8 cellular contexts compared by ENCODE assay signal in the genomic region with DNA sequence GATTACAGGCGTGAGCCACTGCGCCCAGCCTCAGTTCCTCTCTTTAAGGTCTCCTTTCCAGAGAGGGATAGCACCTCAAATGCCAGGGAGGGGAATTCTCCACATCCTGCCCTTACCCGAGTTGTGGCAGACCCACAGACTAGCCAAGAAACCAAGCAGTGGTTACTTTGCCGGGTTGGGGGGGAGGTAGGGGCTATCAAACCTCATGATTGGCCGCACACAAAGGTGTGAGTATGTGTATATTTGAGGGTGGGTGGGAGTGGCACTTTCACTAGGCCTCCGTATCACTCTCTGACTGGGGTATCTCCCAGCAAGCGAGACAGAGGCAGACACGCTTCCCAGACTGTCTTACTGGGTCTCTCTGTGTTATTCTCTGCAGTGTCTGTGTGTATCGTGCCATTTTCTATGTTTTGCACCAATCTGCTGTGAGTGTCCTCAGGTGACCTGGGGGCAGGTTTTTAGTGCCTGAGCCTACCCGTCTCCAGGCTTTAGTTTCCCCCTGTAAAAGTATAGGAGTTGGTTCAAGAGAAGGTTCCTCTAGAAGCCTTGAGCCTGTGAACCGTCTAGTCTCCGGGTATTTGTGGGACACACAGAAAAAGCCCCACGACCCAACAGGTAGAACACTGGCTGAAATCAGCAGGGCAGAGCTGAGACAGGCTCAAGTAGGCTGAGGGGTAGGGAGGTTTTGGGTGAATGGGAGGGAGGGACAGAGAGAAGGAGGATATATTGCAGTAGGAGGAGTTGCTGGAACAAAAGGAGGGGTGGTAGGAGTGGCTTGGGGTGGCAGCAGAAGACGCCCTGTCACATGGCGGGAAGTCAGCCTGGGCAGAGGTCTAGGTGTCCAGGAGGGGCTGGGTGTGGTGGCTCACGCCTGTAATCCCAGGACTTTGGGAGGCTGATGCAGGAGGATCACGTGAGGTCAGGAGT. TPM values are rescaled to one million over a fixed set of nuclear protein-coding genes. Genes with fewer than 3 reads are reported as not detected.
DNase-seq lines count a peak whose midpoint lies in the region; ATAC-seq and TF ChIP-seq lines count a peak whose summit lies in the region.

No MANE protein-coding gene starts in this region.

- H3K36me3 ChIP-seq in breast epithelium = no peaks in the 10 kb centered on the region
- peaks cover 2 to 8% of the 10 kb centered on the region in 2 donors for H3K36me3 ChIP-seq in mucosa of rectum (ENCODE audit: control insufficient read depth in 2 of 2, insufficient read depth in 2 of 2, low read length in 2 of 2)

- TF ChIP-seq POLR2A in breast epithelium (IDR thresholded peaks at IDR 0.05) = no peak

- intact Hi-C loops in breast epithelium (cut with DNase I; ENCODE audit: low total_unique reads) = no loop called here

- DNase-seq in GDM1 (lab: John Stamatoyannopoulos, UW) = peak; percentile 36
- peak; percentile 59 for DNase-seq in NCI-H187 treated with DMSO at 0.1 percent for 48 hours (lab: John Stamatoyannopoulos, UW)
- peak in 1 of 2 donors; percentile 70 for DNase-seq in breast epithelium (ENCODE audit: low spot score in 2 of 2)
- no peak for DNase-seq in HPDE6-E6E7 (ENCODE audit: extremely low spot score)
- DNase-seq in SK-N-DZ (ENCODE audit: low spot score) = no peak

- peak overlapping the region; percentile 54 to 69 for H3K9ac ChIP-seq in mucosa of rectum (ENCODE audit: low read depth in 1 of 2, low read length in 2 of 2)

- no peaks in the 10 kb centered on the region for H3K27me3 ChIP-seq in breast epithelium
- no peaks in the 10 kb centered on the region for H3K27me3 ChIP-seq in mucosa of rectum (ENCODE audit: control insufficient read depth in 2 of 2, insufficient read depth in 2 of 2, low read length in 2 of 2)

- peak overlapping the region; percentile 46 to 98 (median 57) for H3K4me3 ChIP-seq in breast epithelium
- H3K4me3 ChIP-seq in mucosa of rectum (ENCODE audit: low read length in 2 of 2) = peak overlapping the region in 1 of 2 donors; percentile 52

- no peak for TF ChIP-seq CTCF in breast epithelium (IDR thresholded peaks at IDR 0.05)

- peaks cover 49 to 85% of the 10 kb centered on the region in 2 donors for H3K4me1 ChIP-seq in breast epithelium
- peaks cover 88 to 98% of the 10 kb centered on the region in 2 donors for H3K4me1 ChIP-seq in mucosa of rectum (ENCODE audit: control insufficient read depth in 2 of 2, insufficient read depth in 2 of 2, low read length in 2 of 2)

- H3K27ac ChIP-seq in breast epithelium (peak overlapping the region; percentile 94 to 98), mucosa of rectum (ENCODE audit: low read depth in 2 of 2, low read length in 2 of 2) (peak overlapping the region; percentile 93 to 98)

- ATAC-seq in GM21576 (IDR thresholded peaks at IDR 0.05; ENCODE audit: unreplicated experiment) = no peak
- no peak for ATAC-seq in HG03469 (IDR thresholded peaks at IDR 0.05; ENCODE audit: unreplicated experiment)

- H3K9me3 ChIP-seq in breast epithelium = no peaks in the 10 kb centered on the region
- H3K9me3 ChIP-seq in mucosa of rectum (ENCODE audit: control insufficient read depth in 2 of 2, low read length in 2 of 2) = no peaks in the 10 kb centered on the region

RNA-seq across cellular contexts. Expression of a gene that starts 10.3 kb away (rescaled TPM):
- total RNA-seq in breast epithelium = 100 to 1,000 TPM; 292 to 367 (median 319) TPM
- polyA plus RNA-seq in SK-N-DZ (2014; cell fraction: cytosol; rRNA removed) = 18.7 and 26.6 TPM in 2 replicates
- polyA plus RNA-seq in SK-N-DZ (2014; cell fraction: nucleus; rRNA removed) = 41.9 and 45.0 TPM in 2 replicates

RNA-seq across cellular contexts. Expression of a gene that starts 28.6 kb away (rescaled TPM):
- total RNA-seq in breast epithelium = 10 to 100 TPM in 1 of 3 donors, 1 to 10 TPM in 2; 1.4 to 21.5 (median 9.2) TPM
- 1.8 and 2.0 TPM in 2 replicates for polyA plus RNA-seq in SK-N-DZ (2014; cell fraction: cytosol; rRNA removed)
- 4.1 and 5.1 TPM in 2 replicates for polyA plus RNA-seq in SK-N-DZ (2014; cell fraction: nucleus; rRNA removed)

RNA-seq across cellular contexts. Expression of a gene that starts 42.6 kb away (rescaled TPM):
- total RNA-seq in breast epithelium = 1 to 10 TPM in 2 of 3 donors, under 1 TPM in 1; 0.32 to 1.3 (median 1.3) TPM
- polyA plus RNA-seq in SK-N-DZ (2014; cell fraction: cytosol; rRNA removed) = 52.8 and 57.8 TPM in 2 replicates
- 24.5 and 43.5 TPM in 2 replicates for polyA plus RNA-seq in SK-N-DZ (2014; cell fraction: nucleus; rRNA removed)

Comparison
In these comparisons a context has a peak if more than half of its experiments do, and no peak if none do; other contexts are left out.
1. DNase-seq: peak in GDM1 (single experiment) and NCI-H187 treated with DMSO at 0.1 percent for 48 hours (single experiment); none in HPDE6-E6E7 (single experiment) and SK-N-DZ (single experiment).